ENCODE assay signal across 8 cellular contexts in genomic region chr1:185154912-185155513, GRCh38. TPM values are rescaled to one million over a fixed set of nuclear protein-coding genes. Genes with fewer than 3 reads are reported as not detected.
DNase-seq lines count a peak whose midpoint lies in the region; ATAC-seq and TF ChIP-seq lines count a peak whose summit lies in the region.

No MANE protein-coding gene starts in this region.

- ATAC-seq in activated T-cell treated with anti-CD3 and anti-CD28 coated beads, Interleukin-2, amount 50 U/mL, for 72 hours (replicated peaks in 1 of 2) = no peak
- no peak for ATAC-seq in HG02623 (IDR thresholded peaks at IDR 0.05; ENCODE audit: unreplicated experiment)

- H3K4me3 Mint-ChIP-seq in activated T-cell treated with anti-CD3 and anti-CD28 coated beads, Interleukin-2, amount 50 U/mL, for 72 hours = peak overlapping the region; percentile 98 to 100
- peak overlapping the region; percentile 88 for H3K4me3 Mint-ChIP-seq in activated CD4-positive, alpha-beta memory T cell treated with anti-CD3 and anti-CD28 coated beads, Interleukin-2, amount 10 ng/mL, durations not matched to agents 7 days and 5 days

- peaks cover 3% of the 10 kb centered on the region for H3K4me1 ChIP-seq in iPS-20b (ENCODE audit: insufficient read depth, low read length)
- peaks cover 0 to 47% (median 8%) of the 10 kb centered on the region in 4 donors for H3K4me1 ChIP-seq in tibial artery

- POLR2A ChIA-PET in activated CD4-positive, alpha-beta memory T cell treated with anti-CD3 and anti-CD28 coated beads, Interleukin-2, amount 10 ng/mL, durations not matched to agents 7 days and 5 days (lab: Charles Lee) = interaction anchor here (0.9 to 4.1 kb wide), 4 partner anchors 19 to 405 kb away, joined by 3 to 30 read pairs (median 7); partner anchors contain the start of genes IVNS1ABP and RNF2

- intact Hi-C loops in tibial artery (cut with DNase I; ENCODE audit: low total_unique reads) = loop anchor here (10.0 kb wide), 2 partner anchors 110 to 400 kb away; partner anchors contain the start of genes EDEM3 and RNF2

- H3K27me3 Mint-ChIP-seq in activated T-cell treated with anti-CD3 and anti-CD28 coated beads, Interleukin-2, amount 50 U/mL, for 72 hours (ENCODE audit: low read depth) = no peaks in the 10 kb centered on the region
- no peaks in the 10 kb centered on the region for H3K27me3 Mint-ChIP-seq in activated CD4-positive, alpha-beta memory T cell treated with anti-CD3 and anti-CD28 coated beads, Interleukin-2, amount 10 ng/mL, durations not matched to agents 7 days and 5 days

- TF ChIP-seq CTCF in tibial artery (IDR thresholded peaks at IDR 0.05) = no peak

- no peak overlapping the region for H3K9ac ChIP-seq in iPS-20b (ENCODE audit: low read depth, low read length)

- DNase-seq in activated T-cell treated with anti-CD3 and anti-CD28 coated beads, Interleukin-2, amount 50 U/mL, for 72 hours = no peak
- no peak for DNase-seq in activated T-cell treated with anti-CD3 and anti-CD28 coated beads, Interleukin-2, amount 50 U/mL, for 1 hour
- DNase-seq in activated CD4-positive, alpha-beta memory T cell treated with anti-CD3 and anti-CD28 coated beads, Interleukin-2, amount 10 ng/mL, durations not matched to agents 7 days and 5 days = no peak
- DNase-seq in tibial artery = no peak
- no peak for DNase-seq in NCI-H82 (lab: John Stamatoyannopoulos, UW)
- no peak for DNase-seq in NOMO-1 treated with dmso at 0.1 percent for 144 hours (lab: John Stamatoyannopoulos, UW; ENCODE audit: unreplicated experiment)

- H3K27ac Mint-ChIP-seq in activated T-cell treated with anti-CD3 and anti-CD28 coated beads, Interleukin-2, amount 50 U/mL, for 72 hours = peak overlapping the region; percentile 95
- H3K27ac Mint-ChIP-seq in activated CD4-positive, alpha-beta memory T cell treated with anti-CD3 and anti-CD28 coated beads, Interleukin-2, amount 10 ng/mL, durations not matched to agents 7 days and 5 days = peak overlapping the region; percentile 95

- H3K4me3 ChIP-seq in iPS-20b (ENCODE audit: low read length) (peak overlapping the region; percentile 83; the same call in 1 of the 2 replicates), tibial artery (peak overlapping the region; percentile 83 to 87)

- CTCF ChIA-PET in activated CD4-positive, alpha-beta memory T cell treated with anti-CD3 and anti-CD28 coated beads, Interleukin-2, amount 10 ng/mL, durations not matched to agents 7 days and 5 days (lab: Charles Lee) = interaction anchor here (0.9 to 6.0 kb wide), 2 partner anchors 15 to 403 kb away, joined by 3 to 34 read pairs; no protein-coding TSS in a partner anchor

- H3K9me3 ChIP-seq in iPS-20b (ENCODE audit: insufficient read depth, low read depth, low read length) (no peaks in the 10 kb centered on the region), tibial artery (no peaks in the 10 kb centered on the region)

- peaks cover 53% of the 10 kb centered on the region for H3K4me1 Mint-ChIP-seq in activated T-cell treated with anti-CD3 and anti-CD28 coated beads, Interleukin-2, amount 50 U/mL, for 72 hours (ENCODE audit: low read depth)
- H3K4me1 Mint-ChIP-seq in activated CD4-positive, alpha-beta memory T cell treated with anti-CD3 and anti-CD28 coated beads, Interleukin-2, amount 10 ng/mL, durations not matched to agents 7 days and 5 days = peaks cover 49% of the 10 kb centered on the region

- H3K27ac ChIP-seq in iPS-20b (ENCODE audit: low read length) (no peak overlapping the region), tibial artery (peak overlapping the region; percentile 99 to 100)

- peaks cover 3 to 5% of the 10 kb centered on the region in 2 donors for H3K36me3 Mint-ChIP-seq in activated T-cell treated with anti-CD3 and anti-CD28 coated beads, Interleukin-2, amount 50 U/mL, for 72 hours (ENCODE audit: insufficient read depth in 2 of 2)
- H3K36me3 Mint-ChIP-seq in activated CD4-positive, alpha-beta memory T cell treated with anti-CD3 and anti-CD28 coated beads, Interleukin-2, amount 10 ng/mL, durations not matched to agents 7 days and 5 days (ENCODE audit: low read depth) = peaks cover 20% of the 10 kb centered on the region

- H3K36me3 ChIP-seq in iPS-20b (ENCODE audit: insufficient read depth, low read depth, low read length) (peaks cover 7% of the 10 kb centered on the region), tibial artery (peaks cover 0 to 8% (median under 1%) of the 10 kb centered on the region in 3 donors)

- H3K9me3 Mint-ChIP-seq in activated T-cell treated with anti-CD3 and anti-CD28 coated beads, Interleukin-2, amount 50 U/mL, for 72 hours = no peaks in the 10 kb centered on the region
- no peaks in the 10 kb centered on the region for H3K9me3 Mint-ChIP-seq in activated CD4-positive, alpha-beta memory T cell treated with anti-CD3 and anti-CD28 coated beads, Interleukin-2, amount 10 ng/mL, durations not matched to agents 7 days and 5 days

- H3K27me3 ChIP-seq in iPS-20b (ENCODE audit: insufficient read depth, low read length) (peaks cover 11% of the 10 kb centered on the region; the same call in 1 of the 2 replicates), tibial artery (peaks cover 0 to 2% of the 10 kb centered on the region in 2 donors)

RNA-seq across cellular contexts. Expression of gene TRMT1L, which starts 1.7 kb away (rescaled TPM):
- 10 to 100 TPM; 19.7 to 26.3 TPM for total RNA-seq in activated T-cell treated with anti-CD3 and anti-CD28 coated beads, Interleukin-2, amount 50 U/mL, for 72 hours
- 10 to 100 TPM; 29.8 to 35.8 TPM for total RNA-seq in activated CD4-positive, alpha-beta memory T cell treated with anti-CD3 and anti-CD28 coated beads, Interleukin-2, amount 10 ng/mL, durations not matched to agents 7 days and 5 days

RNA-seq across cellular contexts. Expression of gene SWT1, which starts 2.0 kb away (rescaled TPM):
- 1 to 10 TPM; 5.9 to 6.1 TPM for total RNA-seq in activated T-cell treated with anti-CD3 and anti-CD28 coated beads, Interleukin-2, amount 50 U/mL, for 72 hours
- 1 to 10 TPM; 4.8 to 5.0 TPM for total RNA-seq in activated CD4-positive, alpha-beta memory T cell treated with anti-CD3 and anti-CD28 coated beads, Interleukin-2, amount 10 ng/mL, durations not matched to agents 7 days and 5 days
